In genomic region chr3:28590851-28591250, GRCh38 we compare ENCODE assay signal across 34 cellular contexts.
DNase-seq lines count a peak whose midpoint lies in the region; ATAC-seq, FAIRE-seq and TF ChIP-seq lines count a peak whose summit lies in the region.
"Had no signal": no experiment of that assay in that cellular context is flagged by ENCODE, and none has a peak within 500 bp of the region (broad histone marks: within the 10 kb centered on the region; RNA-seq: fewer than 3 reads in every experiment).

No MANE protein-coding gene starts in this region.

- no peak overlapping the region for H3K9ac ChIP-seq in mammary epithelial cell (ENCODE audit: insufficient read depth, low read length)
- no peak overlapping the region for H3K9ac ChIP-seq in Karpas-422 (ENCODE audit: low read length)

- H3K27ac ChIP-seq in mammary epithelial cell (ENCODE audit: insufficient read depth, low read depth, low read length) (no peak overlapping the region), Karpas-422 (ENCODE audit: low read length) (no peak overlapping the region)
- H3K27ac ChIP-seq: colonic mucosa, epithelial cell of prostate, HL-60, lower lobe of right lung, pancreas, RWPE1, tibial nerve had no signal

- no peaks in the 10 kb centered on the region for H3K27me3 Mint-ChIP-seq in MCF 10A (ENCODE audit: insufficient read depth, unreplicated experiment)
- H3K27me3 Mint-ChIP-seq: activated CD8-positive, alpha-beta memory T cell treated with anti-CD3 and anti-CD28 coated beads, Interleukin-2, amount 10 ng/mL, durations not matched to agents 7 days and 5 days had no signal

- H3K4me1 ChIP-seq in mammary epithelial cell (ENCODE audit: insufficient read depth, low read length) (no peaks in the 10 kb centered on the region), Karpas-422 (ENCODE audit: low read length) (no peaks in the 10 kb centered on the region)
- H3K4me1 ChIP-seq: colonic mucosa, lower lobe of right lung, pancreas, tibial nerve had no signal

- dilution Hi-C loops in mammary epithelial cell (cut with HindIII; ENCODE audit: low sequenced_read_pairs) = no loop called here

- in situ Hi-C loops in mammary epithelial cell (cut with MboI; ENCODE audit: low sequenced_read_pairs in 2 of 2) = no loop called here

- BruUV-seq in MCF 10A (replicated peaks; lab: Mats Ljungman, UMichigan) (no TSS peak), mammary epithelial cell (replicated peaks; lab: Mats Ljungman, UMichigan) (no TSS peak)

- no peak overlapping the region for H3K4me3 ChIP-seq in mammary epithelial cell (replicated peaks in 1 of 3; ENCODE audit: insufficient read depth in 1 of 3, low read depth in 2 of 3, low read length in 3 of 3)
- H3K4me3 ChIP-seq in Karpas-422 (ENCODE audit: low read length) = no peak overlapping the region
- H3K4me3 ChIP-seq: colonic mucosa, lower lobe of right lung, pancreas, smooth muscle cell, tibial nerve had no signal

- no peak overlapping the region for H2AFZ ChIP-seq in mammary epithelial cell (ENCODE audit: low read depth, low read length)
- no peak overlapping the region for H2AFZ ChIP-seq in Karpas-422 (ENCODE audit: low read length)

- no peak for ATAC-seq in GM18498 (IDR thresholded peaks at IDR 0.05; ENCODE audit: unreplicated experiment)
- ATAC-seq: activated CD8-positive, alpha-beta memory T cell treated with anti-CD3 and anti-CD28 coated beads, Interleukin-2, amount 10 ng/mL, durations not matched to agents 7 days and 5 days; lower lobe of right lung; pancreas had no signal

- H3K27me3 ChIP-seq in mammary epithelial cell (ENCODE audit: insufficient read depth, low read length) (no peaks in the 10 kb centered on the region), Karpas-422 (ENCODE audit: low read length) (no peaks in the 10 kb centered on the region)
- H3K27me3 ChIP-seq: colonic mucosa, pancreas, tibial nerve had no signal

- TF ChIP-seq CTCF in MCF 10A (IDR thresholded peaks at IDR 0.05; ENCODE audit: unreplicated experiment) = no peak
- no peak for TF ChIP-seq CTCF in mammary epithelial cell (conservative IDR thresholded peaks at IDR 0.05 in 1 of 2, IDR thresholded peaks at IDR 0.05 in 1 of 2; ENCODE audit: extremely low read depth in 1 of 2, insufficient read depth in 1 of 2, low read depth in 1 of 2, low read length in 2 of 2)

- POLR2A ChIA-PET in MCF 10A (lab: Yijun Ruan, JAX) = interaction anchor here (0.9 to 1.0 kb wide), 2 partner anchors 108 to 242 kb away, joined by 3 read pairs; partner anchors contain the start of genes AZI2 and ZCWPW2

- H3K4me1 Mint-ChIP-seq in MCF 10A (ENCODE audit: insufficient read depth, unreplicated experiment) = peaks cover 17% of the 10 kb centered on the region
- H3K4me1 Mint-ChIP-seq: activated CD8-positive, alpha-beta memory T cell treated with anti-CD3 and anti-CD28 coated beads, Interleukin-2, amount 10 ng/mL, durations not matched to agents 7 days and 5 days had no signal

- H3K9me3 Mint-ChIP-seq in MCF 10A (ENCODE audit: unreplicated experiment) = no peaks in the 10 kb centered on the region
- H3K9me3 Mint-ChIP-seq: activated naive CD4-positive, alpha-beta T cell treated with anti-CD3 and anti-CD28 coated beads for 36 hours; activated T-helper 1 cell treated with anti-CD3 and anti-CD28 coated beads, Interleukin-12 subunit alpha, Interleukin-12 subunit beta, Interleukin-2, Interleukin-4 antibody, amounts not matched to agents 30 ng/mL and 10 ng/mL and 1 ng/mL, durations not matched to agents 14 hours and 24 hours and 36 hours; T-helper 2 cell treated with Interferon-gamma antibody and Interleukin-4, amounts not matched to agents 5 μg/mL and 100 μg/mL, for 36 hours had no signal

- no peaks in the 10 kb centered on the region; the same call in 1 of the 2 replicates for H3K9me2 ChIP-seq in Karpas-422 (replicated peaks; ENCODE audit: insufficient read depth, low read length)

- WGBS in mammary epithelial cell (ENCODE audit: low coverage, missing lambda C conversion rate) = 66% methylated on average over 3 of the region's 3 CpGs

- no peaks in the 10 kb centered on the region for H3K9me3 ChIP-seq in mammary epithelial cell (replicated peaks; ENCODE audit: insufficient read depth, low read length)
- no peaks in the 10 kb centered on the region for H3K9me3 ChIP-seq in Karpas-422 (ENCODE audit: low read length)
- H3K9me3 ChIP-seq: colonic mucosa, lower lobe of right lung, pancreas, tibial nerve had no signal

- CTCF ChIA-PET in MCF 10A (lab: Yijun Ruan, JAX) (interaction anchor here (0.8 to 1.0 kb wide), 2 partner anchors 83 to 136 kb away, joined by 3 to 5 read pairs; no protein-coding TSS in a partner anchor), mammary epithelial cell (lab: Charles Lee; ENCODE audit: low non-redundant PET) (no interaction called here)

- no peak for FAIRE-seq in urothelium cell line (lab: Jason Lieb, UNC)
- FAIRE-seq: bronchial epithelial cell, pancreas had no signal

- no peaks in the 10 kb centered on the region for H3K79me2 ChIP-seq in mammary epithelial cell (ENCODE audit: insufficient read depth, low read length)
- no peaks in the 10 kb centered on the region for H3K79me2 ChIP-seq in Karpas-422 (ENCODE audit: low read length)

- DNase-seq in MCF 10A (ENCODE audit: unreplicated experiment) (peak; percentile 5), mammary epithelial cell (no peak), RKO (ENCODE audit: low spot score) (peak; percentile 7), astrocyte of the hippocampus (ENCODE audit: low read depth, low spot score) (peak; percentile 22), urothelium cell line (ENCODE audit: low spot score) (peak; percentile 13), COLO668 (lab: John Stamatoyannopoulos, UW; ENCODE audit: unreplicated experiment) (no peak), Karpas-422 (no peak)
- DNase-seq: 8988T; activated CD4-positive, alpha-beta T cell treated with anti-CD3 and anti-CD28 coated beads for 48 hours; activated CD8-positive, alpha-beta memory T cell treated with anti-CD3 and anti-CD28 coated beads, Interleukin-2, amount 10 ng/mL, durations not matched to agents 7 days and 5 days; activated naive CD4-positive, alpha-beta T cell treated with anti-CD3 and anti-CD28 coated beads for 36 hours; amniotic stem cell; CD4-positive, alpha-beta memory T cell; colonic mucosa; DMS153; effector CD8-positive, alpha-beta T cell; HCEC 1CT; head of caudate nucleus; kidney glomerular epithelial cell; lower lobe of right lung; NCI-H1048; NCI-H187; pancreas; retina; stimulated activated CD4-positive, alpha-beta T cell treated with anti-CD3 and anti-CD28 coated beads, Interleukin-2, amount 100 ng/mL, for 24 hours had no signal

- peak overlapping the region; percentile 46 for H3K27ac Mint-ChIP-seq in MCF 10A (ENCODE audit: low read depth, unreplicated experiment)
- H3K27ac Mint-ChIP-seq: activated CD8-positive, alpha-beta memory T cell treated with anti-CD3 and anti-CD28 coated beads, Interleukin-2, amount 10 ng/mL, durations not matched to agents 7 days and 5 days; activated naive CD4-positive, alpha-beta T cell treated with anti-CD3 and anti-CD28 coated beads for 36 hours; activated T-helper 1 cell treated with anti-CD3 and anti-CD28 coated beads, Interleukin-12 subunit alpha, Interleukin-12 subunit beta, Interleukin-2, Interleukin-4 antibody, amounts not matched to agents 30 ng/mL and 10 ng/mL and 1 ng/mL, durations not matched to agents 14 hours and 24 hours and 36 hours; CD4-positive, alpha-beta memory T cell; T-helper 2 cell treated with Interferon-gamma antibody and Interleukin-4, amounts not matched to agents 5 μg/mL and 100 μg/mL, for 36 hours had no signal

- H4K20me1 ChIP-seq in mammary epithelial cell (ENCODE audit: insufficient read depth, low read length) (no peaks in the 10 kb centered on the region), Karpas-422 (ENCODE audit: insufficient read depth, low read depth, low read length) (no peaks in the 10 kb centered on the region)

- no peaks in the 10 kb centered on the region for H3K36me3 Mint-ChIP-seq in MCF 10A (ENCODE audit: insufficient read depth, unreplicated experiment)
- H3K36me3 Mint-ChIP-seq: activated CD8-positive, alpha-beta memory T cell treated with anti-CD3 and anti-CD28 coated beads, Interleukin-2, amount 10 ng/mL, durations not matched to agents 7 days and 5 days; CD4-positive, alpha-beta memory T cell had no signal

- H3K4me3 Mint-ChIP-seq in MCF 10A (ENCODE audit: unreplicated experiment) = no peak overlapping the region
- H3K4me3 Mint-ChIP-seq: activated CD8-positive, alpha-beta memory T cell treated with anti-CD3 and anti-CD28 coated beads, Interleukin-2, amount 10 ng/mL, durations not matched to agents 7 days and 5 days; activated naive CD4-positive, alpha-beta T cell treated with anti-CD3 and anti-CD28 coated beads for 36 hours; activated T-helper 1 cell treated with anti-CD3 and anti-CD28 coated beads, Interleukin-12 subunit alpha, Interleukin-12 subunit beta, Interleukin-2, Interleukin-4 antibody, amounts not matched to agents 30 ng/mL and 10 ng/mL and 1 ng/mL, durations not matched to agents 14 hours and 24 hours and 36 hours; CD4-positive, alpha-beta memory T cell; T-helper 2 cell treated with Interferon-gamma antibody and Interleukin-4, amounts not matched to agents 5 μg/mL and 100 μg/mL, for 36 hours had no signal

- H3K36me3 ChIP-seq in mammary epithelial cell (ENCODE audit: insufficient read depth, low read length) (no peaks in the 10 kb centered on the region), Karpas-422 (ENCODE audit: insufficient read depth, low read length) (no peaks in the 10 kb centered on the region)
- H3K36me3 ChIP-seq: colonic mucosa, lower lobe of right lung, pancreas, tibial nerve had no signal

- intact Hi-C loops in MCF 10A (cut with micrococcal nuclease) (no loop called here), mammary epithelial cell (cut with micrococcal nuclease) (no loop called here)

- H3K4me2 ChIP-seq in mammary epithelial cell (ENCODE audit: insufficient read depth, low read depth, low read length) = no peak overlapping the region
- no peak overlapping the region for H3K4me2 ChIP-seq in Karpas-422 (ENCODE audit: low read depth, low read length, poor library complexity, severe bottlenecking)
- H3K4me2 ChIP-seq: smooth muscle cell had no signal

Comparison
In these comparisons a context has a peak if more than half of its experiments do, and no peak if none do; other contexts are left out.
1. DNase-seq: peak in MCF 10A (single experiment), RKO (single experiment), astrocyte of the hippocampus (single experiment) and urothelium cell line (single experiment); none in mammary epithelial cell (single experiment), COLO668 (single experiment) and Karpas-422 (single experiment).